ENCODE assay signal across 24 cellular contexts in the genomic region with DNA sequence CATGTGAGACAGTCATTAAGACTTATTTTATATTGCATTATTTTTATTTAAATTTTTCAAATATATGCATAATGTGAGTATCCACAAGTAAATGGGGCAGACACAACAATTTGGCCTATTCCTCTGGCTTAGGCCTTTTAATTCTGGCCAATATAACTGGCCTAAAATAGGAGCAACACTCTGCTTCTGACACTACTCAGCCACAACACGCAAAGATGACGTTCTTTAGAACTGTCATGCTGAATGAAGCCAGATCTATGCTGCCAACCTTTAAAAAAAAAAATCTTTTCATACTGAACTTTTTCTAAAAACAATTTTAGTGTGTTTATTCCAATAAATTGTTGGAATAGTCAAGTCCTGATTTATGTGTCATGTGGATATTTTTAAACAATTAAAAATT.
"Had no signal": no experiment of that assay in that cellular context is flagged by ENCODE, and none has a peak within 500 bp of the region (broad histone marks: within the 10 kb centered on the region; RNA-seq: fewer than 3 reads in every experiment).

No MANE protein-coding gene starts in this region.

- ATAC-seq: activated CD4-positive, CD25-positive, alpha-beta regulatory T cell treated with anti-CD3 and anti-CD28 coated beads, Interleukin-2, amount 50 U/mL, for 24 hours; activated CD8-positive, alpha-beta memory T cell treated with anti-CD3 and anti-CD28 coated beads, Interleukin-2, amount 10 ng/mL, durations not matched to agents 7 days and 5 days; activated naive CD4-positive, alpha-beta T cell treated with anti-CD3 and anti-CD28 coated beads, Interleukin-2, amount 50 U/mL, for 72 hours; lower lobe of right lung; sciatic nerve; stimulated activated naive B cell treated with anti-CD40 and anti-IgM and Interleukin-4, amounts not matched to agents 10 μg/mL and 1 μg/mL and 100 μg/mL, for 72 hours had no signal

- H3K4me1 Mint-ChIP-seq: activated CD4-positive, alpha-beta memory T cell treated with anti-CD3 and anti-CD28 coated beads, Interleukin-2, amount 10 ng/mL, durations not matched to agents 7 days and 5 days; activated CD4-positive, alpha-beta T cell treated with anti-CD3 and anti-CD28 coated beads, Interleukin-2, amount 10 ng/mL, durations not matched to agents 24 days and 14 days; activated CD8-positive, alpha-beta memory T cell treated with anti-CD3 and anti-CD28 coated beads, Interleukin-2, amount 10 ng/mL, durations not matched to agents 7 days and 5 days; central memory CD8-positive, alpha-beta T cell; naive B cell; stimulated activated naive B cell treated with anti-CD40 and anti-IgM and Interleukin-4, amounts not matched to agents 10 μg/mL and 1 μg/mL and 100 μg/mL, for 72 hours had no signal

- H3K27me3 Mint-ChIP-seq: activated CD4-positive, alpha-beta memory T cell treated with anti-CD3 and anti-CD28 coated beads, Interleukin-2, amount 10 ng/mL, durations not matched to agents 7 days and 5 days; activated CD4-positive, alpha-beta T cell treated with anti-CD3 and anti-CD28 coated beads, Interleukin-2, amount 10 ng/mL, durations not matched to agents 24 days and 14 days; activated CD8-positive, alpha-beta memory T cell treated with anti-CD3 and anti-CD28 coated beads, Interleukin-2, amount 10 ng/mL, durations not matched to agents 7 days and 5 days; central memory CD8-positive, alpha-beta T cell; naive B cell; stimulated activated naive B cell treated with anti-CD40 and anti-IgM and Interleukin-4, amounts not matched to agents 10 μg/mL and 1 μg/mL and 100 μg/mL, for 72 hours had no signal

- H3K36me3 Mint-ChIP-seq: activated CD8-positive, alpha-beta memory T cell treated with anti-CD3 and anti-CD28 coated beads, Interleukin-2, amount 10 ng/mL, durations not matched to agents 7 days and 5 days; naive B cell had no signal

- DNase-seq: activated CD4-positive, alpha-beta memory T cell treated with anti-CD3 and anti-CD28 coated beads, Interleukin-2, amount 10 ng/mL, durations not matched to agents 7 days and 5 days; activated CD4-positive, alpha-beta T cell treated with anti-CD3 and anti-CD28 coated beads, Interleukin-2, amount 10 ng/mL, durations not matched to agents 24 days and 14 days; activated CD8-positive, alpha-beta memory T cell treated with anti-CD3 and anti-CD28 coated beads, Interleukin-2, amount 10 ng/mL, durations not matched to agents 7 days and 5 days; activated gamma-delta T cell treated with Interleukin-2 at 50 U/mL for 16 hours; activated T-cell treated with anti-CD3 and anti-CD28 coated beads for 4 hours; brain microvascular endothelial cell; hippocampal formation; lower lobe of right lung; mesendoderm; naive B cell; nucleus accumbens; stimulated activated CD4-positive, alpha-beta T cell treated with anti-CD3 and anti-CD28 coated beads, Interleukin-2, amount 100 ng/mL, for 48 hours; stimulated activated CD8-positive, alpha-beta memory T cell treated with anti-CD3 and anti-CD28 coated beads, Interleukin-4, amount 100 ng/mL, for 48 hours; stimulated activated naive B cell treated with anti-CD40 and anti-IgM and Interleukin-4, amounts not matched to agents 10 μg/mL and 1 μg/mL and 100 μg/mL, for 72 hours; transverse colon had no signal

- H2AFZ ChIP-seq: parathyroid adenoma had no signal

- H3K4me3 Mint-ChIP-seq: activated CD4-positive, alpha-beta memory T cell treated with anti-CD3 and anti-CD28 coated beads, Interleukin-2, amount 10 ng/mL, durations not matched to agents 7 days and 5 days; activated CD4-positive, alpha-beta T cell treated with anti-CD3 and anti-CD28 coated beads, Interleukin-2, amount 10 ng/mL, durations not matched to agents 24 days and 14 days; activated CD8-positive, alpha-beta memory T cell treated with anti-CD3 and anti-CD28 coated beads, Interleukin-2, amount 10 ng/mL, durations not matched to agents 7 days and 5 days; activated T-helper 1 cell treated with anti-CD3 and anti-CD28 coated beads, Interleukin-12 subunit alpha, Interleukin-12 subunit beta, Interleukin-2, Interleukin-4 antibody, amounts not matched to agents 30 ng/mL and 10 ng/mL and 1 ng/mL, durations not matched to agents 14 hours and 24 hours and 36 hours; central memory CD8-positive, alpha-beta T cell; naive B cell; stimulated activated naive B cell treated with anti-CD40 and anti-IgM and Interleukin-4, amounts not matched to agents 10 μg/mL and 1 μg/mL and 100 μg/mL, for 72 hours had no signal

- H3K9ac ChIP-seq: parathyroid adenoma had no signal

- H3K4me3 ChIP-seq: ascending aorta, esophagus muscularis mucosa, lower lobe of right lung, transverse colon had no signal

- H3K27me3 ChIP-seq: ascending aorta, brain microvascular endothelial cell, esophagus muscularis mucosa, transverse colon had no signal

- H3K4me1 ChIP-seq: parathyroid adenoma had no signal

- H3K9me3 ChIP-seq: ascending aorta, esophagus muscularis mucosa, lower lobe of right lung, transverse colon had no signal

- H3K27ac ChIP-seq: ascending aorta, brain microvascular endothelial cell, esophagus muscularis mucosa, lower lobe of right lung, parathyroid adenoma, transverse colon, VCaP had no signal

- H3K27ac Mint-ChIP-seq: activated CD4-positive, alpha-beta memory T cell treated with anti-CD3 and anti-CD28 coated beads, Interleukin-2, amount 10 ng/mL, durations not matched to agents 7 days and 5 days; activated CD4-positive, alpha-beta T cell treated with anti-CD3 and anti-CD28 coated beads, Interleukin-2, amount 10 ng/mL, durations not matched to agents 24 days and 14 days; activated CD8-positive, alpha-beta memory T cell treated with anti-CD3 and anti-CD28 coated beads, Interleukin-2, amount 10 ng/mL, durations not matched to agents 7 days and 5 days; activated naive CD4-positive, alpha-beta T cell treated with anti-CD3 and anti-CD28 coated beads, Interleukin-2, amount 50 U/mL, for 72 hours; activated T-helper 1 cell treated with anti-CD3 and anti-CD28 coated beads, Interleukin-12 subunit alpha, Interleukin-12 subunit beta, Interleukin-2, Interleukin-4 antibody, amounts not matched to agents 30 ng/mL and 10 ng/mL and 1 ng/mL, durations not matched to agents 14 hours and 24 hours and 36 hours; naive B cell; stimulated activated naive B cell treated with anti-CD40 and anti-IgM and Interleukin-4, amounts not matched to agents 10 μg/mL and 1 μg/mL and 100 μg/mL, for 72 hours had no signal

- H3K36me3 ChIP-seq: ascending aorta, brain microvascular endothelial cell, esophagus muscularis mucosa, lower lobe of right lung, transverse colon had no signal

- H3K79me2 ChIP-seq: parathyroid adenoma had no signal

- H3K9me3 Mint-ChIP-seq: activated CD4-positive, alpha-beta T cell treated with anti-CD3 and anti-CD28 coated beads, Interleukin-2, amount 10 ng/mL, durations not matched to agents 24 days and 14 days; activated T-helper 1 cell treated with anti-CD3 and anti-CD28 coated beads, Interleukin-12 subunit alpha, Interleukin-12 subunit beta, Interleukin-2, Interleukin-4 antibody, amounts not matched to agents 30 ng/mL and 10 ng/mL and 1 ng/mL, durations not matched to agents 14 hours and 24 hours and 36 hours; central memory CD8-positive, alpha-beta T cell; stimulated activated naive B cell treated with anti-CD40 and anti-IgM and Interleukin-4, amounts not matched to agents 10 μg/mL and 1 μg/mL and 100 μg/mL, for 72 hours had no signal
